11 cellular contexts compared by ENCODE assay signal in genomic region chr13:48749144-48749543, GRCh38.
DNase-seq lines count a peak whose midpoint lies in the region; ATAC-seq and TF ChIP-seq lines count a peak whose summit lies in the region.
"Had no signal": no experiment of that assay in that cellular context is flagged by ENCODE, and none has a peak within 500 bp of the region (broad histone marks: within the 10 kb centered on the region; RNA-seq: fewer than 3 reads in every experiment).

No MANE protein-coding gene starts in this region.

- DNase-seq in activated CD4-positive, CD25-positive, alpha-beta regulatory T cell treated with anti-CD3 and anti-CD28 coated beads, Interleukin-2, amount 50 U/mL, for 72 hours, result no peak
- DNase-seq in SJSA1 (ENCODE audit: low read depth in 1 of 2, low spot score in 2 of 2) (no peak), fibroblast of mammary gland (ENCODE audit: low read depth) (peak; percentile 92), NCI-H2029 treated with DMSO at 0.1 percent for 48 hours (lab: John Stamatoyannopoulos, UW) (no peak), NCI-H69 (lab: John Stamatoyannopoulos, UW) (no peak)
- DNase-seq: DMS79, NCI-H2171 treated with DMSO at 0.1 percent for 48 hours had no signal

- H3K9ac ChIP-seq in skeletal muscle satellite cell (ENCODE audit: low read depth, low read length), result peak overlapping the region; percentile 51

- H3K36me3 ChIP-seq in SJSA1, result no peaks in the 10 kb centered on the region
- no peaks in the 10 kb centered on the region for H3K36me3 ChIP-seq in skeletal muscle satellite cell (ENCODE audit: insufficient read depth, low read length)

- no peak for TF ChIP-seq CTCF in fibroblast of mammary gland (conservative IDR thresholded peaks at IDR 0.05; ENCODE audit: control insufficient read depth, insufficient read depth, low read depth, low read length)

- H3K4me1 ChIP-seq in SJSA1 (replicated peaks) (peaks cover 14% of the 10 kb centered on the region), skeletal muscle satellite cell (ENCODE audit: control insufficient read depth, insufficient read depth, low read length) (peaks cover 28% of the 10 kb centered on the region)

- no peaks in the 10 kb centered on the region for H3K9me3 ChIP-seq in SJSA1 (replicated peaks)
- no peaks in the 10 kb centered on the region for H3K9me3 ChIP-seq in skeletal muscle satellite cell (replicated peaks; ENCODE audit: low read length)

- ATAC-seq in activated CD4-positive, CD25-positive, alpha-beta regulatory T cell treated with anti-CD3 and anti-CD28 coated beads, Interleukin-2, amount 50 U/mL, for 24 hours, result peak; percentile 12 to 13
- no peak for ATAC-seq in HG02798 (IDR thresholded peaks at IDR 0.05; ENCODE audit: poor library complexity, unreplicated experiment)

- peak overlapping the region; percentile 33 for H3K27ac ChIP-seq in SJSA1

- peak overlapping the region; percentile 59 for H3K4me2 ChIP-seq in skeletal muscle satellite cell (ENCODE audit: low read length)

- H3K27me3 ChIP-seq in SJSA1 (replicated peaks) (no peaks in the 10 kb centered on the region), skeletal muscle satellite cell (ENCODE audit: control insufficient read depth, insufficient read depth, low read length) (no peaks in the 10 kb centered on the region)

- H3K4me3 ChIP-seq in SJSA1, result no peak overlapping the region
- H3K4me3 ChIP-seq in fibroblast of mammary gland (ENCODE audit: control insufficient read depth, low read depth, low read length), result no peak overlapping the region
- no peak overlapping the region for H3K4me3 ChIP-seq in skeletal muscle satellite cell (ENCODE audit: low read length)
- H3K4me3 ChIP-seq: K562 had no signal
